In genomic region chr20:63657260-63657936, GRCh38 we compare ENCODE assay signal across 8 cellular contexts. TPM values are rescaled to one million over a fixed set of nuclear protein-coding genes. Genes with fewer than 3 reads are reported as not detected.
DNase-seq lines count a peak whose midpoint lies in the region; ATAC-seq and TF ChIP-seq lines count a peak whose summit lies in the region.

No MANE protein-coding gene starts in this region.

- H3K27ac ChIP-seq in dorsolateral prefrontal cortex, result peak overlapping the region in 58 of 59 donors; percentile 52 to 98 (median 92)

- peaks cover 35% of the 10 kb centered on the region for H3K4me1 Mint-ChIP-seq in neural crest cell

- H3K4me3 Mint-ChIP-seq in neural crest cell, result peak overlapping the region; percentile 96

- ATAC-seq in HG02642 (IDR thresholded peaks at IDR 0.05; ENCODE audit: poor library complexity, unreplicated experiment), result no peak

- DNase-seq in NCI-H748 (lab: John Stamatoyannopoulos, UW; ENCODE audit: unreplicated experiment), result peak; percentile 21
- no peak for DNase-seq in NCI-H748 treated with DMSO at 0.1 percent for 48 hours (lab: John Stamatoyannopoulos, UW)
- peak; percentile 8 for DNase-seq in MV-4-11 (lab: John Stamatoyannopoulos, UW)
- peak in 1 of 10 donors; percentile 19 for DNase-seq in dorsolateral prefrontal cortex
- DNase-seq in neural crest cell (ENCODE audit: low read depth, low spot score), result no peak
- DNase-seq in stimulated activated CD4-positive, alpha-beta T cell treated with anti-CD3 and anti-CD28 coated beads, Interleukin-2, amount 100 ng/mL, for 48 hours, result no peak
- DNase-seq in NCI-H510A treated with DMSO at 0.1 percent for 48 hours (lab: John Stamatoyannopoulos, UW), result no peak

- H3K4me3 ChIP-seq in dorsolateral prefrontal cortex, result peak overlapping the region; percentile 61 to 98 (median 84)

- no peaks in the 10 kb centered on the region for H3K9me3 Mint-ChIP-seq in neural crest cell

- peak overlapping the region; percentile 98 for H3K27ac Mint-ChIP-seq in neural crest cell (ENCODE audit: unreplicated experiment)

- TF ChIP-seq CTCF in dorsolateral prefrontal cortex (IDR thresholded peaks at IDR 0.05 in 54 of 56, conservative IDR thresholded peaks at IDR 0.05 in 2 of 56; ENCODE audit: low read depth in 1 of 56, partially characterized antibody in 56 of 56) (no peak), neural crest cell (conservative IDR thresholded peaks at IDR 0.05) (no peak)

- H3K27me3 Mint-ChIP-seq in neural crest cell (ENCODE audit: low read depth), result no peaks in the 10 kb centered on the region

- intact Hi-C loops in dorsolateral prefrontal cortex (cut with DNase I), result loop anchor here in 1 of 2 donors (5.0 kb wide), 1 partner anchor 50 kb away; the partner anchor contains the start of genes ARFRP1 and ZGPAT

- no peaks in the 10 kb centered on the region for H3K27me3 ChIP-seq in dorsolateral prefrontal cortex

- H3K36me3 Mint-ChIP-seq in neural crest cell (ENCODE audit: low read depth), result no peaks in the 10 kb centered on the region

RNA-seq across cellular contexts. Expression of gene RTEL1, which starts 0.7 kb away (rescaled TPM):
- total RNA-seq in dorsolateral prefrontal cortex (10 to 100 TPM; 24.4 to 94.5 (median 44.5) TPM), neural crest cell (46.7 and 48.4 TPM in 2 replicates)

RNA-seq across cellular contexts. Expression of gene STMN3, which starts 4.2 kb away (rescaled TPM):
- 100 to 1,000 TPM; 107 to 445 (median 317) TPM for total RNA-seq in dorsolateral prefrontal cortex
- total RNA-seq in neural crest cell, result 96.4 and 101 TPM in 2 replicates

RNA-seq across cellular contexts. Expression of gene GMEB2, which starts 30.5 kb away (rescaled TPM):
- total RNA-seq in dorsolateral prefrontal cortex (10 to 100 TPM in 67 of 120 experiments, 1 to 10 TPM in 53; 7.5 to 16.6 (median 10.2) TPM), neural crest cell (14.6 and 15.2 TPM in 2 replicates)

RNA-seq across cellular contexts. Expression of gene TNFRSF6B, which starts 39.1 kb away (rescaled TPM):
- 10 to 100 TPM in 54 of 120 experiments, 1 to 10 TPM in 59, under 1 TPM in 3, not detected in 4; 0.70 to 53.7 (median 9.1) TPM for total RNA-seq in dorsolateral prefrontal cortex
- not detected in 2 replicates for total RNA-seq in neural crest cell

RNA-seq across cellular contexts. Expression of gene ARFRP1, which starts 50.4 kb away (rescaled TPM):
- total RNA-seq in dorsolateral prefrontal cortex (10 to 100 TPM; 37.8 to 65.5 (median 48.4) TPM), neural crest cell (41.0 and 42.1 TPM in 2 replicates)

Comparison
In these comparisons a context has a peak if more than half of its experiments do, and no peak if none do; other contexts are left out.
1. DNase-seq: peak in NCI-H748 (single experiment) and MV-4-11 (single experiment); none in NCI-H748 treated with DMSO at 0.1 percent for 48 hours (single experiment), neural crest cell (single experiment), stimulated activated CD4-positive, alpha-beta T cell treated with anti-CD3 and anti-CD28 coated beads, Interleukin-2, amount 100 ng/mL, for 48 hours (0 of 2) and NCI-H510A treated with DMSO at 0.1 percent for 48 hours (single experiment).